Comparison of ENCODE assay signal across 18 cellular contexts in the genomic region with DNA sequence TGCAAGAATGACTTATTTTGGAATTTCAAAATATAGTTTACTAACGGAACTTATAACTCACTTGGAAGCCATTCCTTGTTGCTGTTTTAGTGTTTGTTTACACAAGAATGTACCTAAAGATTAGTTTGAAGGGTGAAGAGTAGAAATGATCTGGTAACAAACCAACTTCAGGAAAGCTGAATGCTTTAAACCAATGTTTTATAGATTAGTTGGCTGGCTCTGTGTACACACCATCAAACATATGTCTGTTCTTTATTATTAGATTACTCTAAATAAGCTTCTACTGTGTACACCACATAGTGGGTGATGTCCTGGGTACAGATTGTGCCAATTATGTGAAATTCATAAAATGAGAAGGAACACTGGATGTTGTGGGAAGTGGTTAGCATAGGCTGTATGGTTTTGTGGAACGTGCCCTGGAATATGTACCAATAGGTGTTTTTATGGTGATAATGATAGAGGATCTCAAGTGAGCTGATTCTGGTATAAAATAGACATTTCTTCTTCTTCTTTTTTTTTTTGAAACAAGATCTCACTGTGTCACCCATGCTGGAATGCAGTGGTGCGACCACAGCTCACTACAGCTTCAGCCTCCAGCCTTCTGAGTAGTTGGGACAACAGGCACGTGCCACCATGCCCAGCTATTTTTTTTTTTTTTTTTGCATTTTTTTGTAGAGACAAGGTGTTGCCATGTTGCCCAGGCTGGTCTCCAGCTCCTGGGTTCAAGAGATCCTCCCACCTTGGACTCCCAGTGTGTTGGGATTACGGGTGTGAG.
DNase-seq lines count a peak whose midpoint lies in the region; ATAC-seq, FAIRE-seq and TF ChIP-seq lines count a peak whose summit lies in the region.
"Had no signal": no experiment of that assay in that cellular context is flagged by ENCODE, and none has a peak within 500 bp of the region (broad histone marks: within the 10 kb centered on the region; RNA-seq: fewer than 3 reads in every experiment).

No MANE protein-coding gene starts in this region.

- CTCF ChIA-PET in A549 (lab: Yijun Ruan, JAX) (interaction anchor here (0.9 kb wide), 1 partner anchor 14 kb away, joined by 3 read pairs; no protein-coding TSS in a partner anchor), HEK293 (lab: Yijun Ruan, JAX) (interaction anchor here (0.5 kb wide), 1 partner anchor 77 kb away, joined by 4 read pairs; no protein-coding TSS in a partner anchor)

- peak; percentile 23 for FAIRE-seq in A549 (lab: Jason Lieb, UNC)
- FAIRE-seq: H54 had no signal

- DNase-seq in A549 (ENCODE audit: low read depth in 1 of 2, low spot score in 1 of 2), result no peak
- DNase-seq in SJCRH30, result peak; percentile 43 to 47
- DNase-seq in fibroblast of peridontal ligament (ENCODE audit: extremely low read depth), result peak; percentile 28
- DNase-seq in NCI-H510A treated with DMSO at 0.1 percent for 48 hours (lab: John Stamatoyannopoulos, UW), result no peak
- DNase-seq in NCI-H510A (lab: John Stamatoyannopoulos, UW), result no peak
- no peak for DNase-seq in OCI-M1 (lab: John Stamatoyannopoulos, UW)
- DNase-seq in NCI-H1092 treated with DMSO at 0.1 percent for 48 hours (lab: John Stamatoyannopoulos, UW), result no peak
- DNase-seq: CD8-positive, alpha-beta T cell; DMS79 treated with DMSO at 0.1 percent for 48 hours; Kasumi-1; NCI-H1436 treated with DMSO at 0.1 percent for 48 hours; NCI-H2081 treated with DMSO at 0.1 percent for 48 hours; NCI-H2227 treated with DMSO at 0.1 percent for 48 hours; NCI-H526 treated with DMSO at 0.1 percent for 48 hours; Peyer's patch; SHP77 had no signal

- POLR2A ChIA-PET in A549 (lab: Yijun Ruan, JAX) (no interaction called here), HEK293 (lab: Yijun Ruan, JAX) (no interaction called here)

- no peak overlapping the region for H3K4me2 ChIP-seq in A549

- no peak for TF ChIP-seq POLR2A in A549 (IDR thresholded peaks at IDR 0.05; ENCODE audit: low read length)

- H3K27ac ChIP-seq in A549 (no peak overlapping the region), HEK293 (ENCODE audit: extremely low read depth, low read depth, low read length) (no peak overlapping the region), SJCRH30 (no peak overlapping the region)
- H3K27ac ChIP-seq: Peyer's patch had no signal

- no peaks in the 10 kb centered on the region for H3K27me3 ChIP-seq in SJCRH30
- H3K27me3 ChIP-seq: Peyer's patch had no signal

- H3K36me3 ChIP-seq in HEK293 (ENCODE audit: control insufficient read depth in 2 of 2, insufficient read depth in 1 of 2, low read length in 2 of 2), result peaks cover 0 to 5% of the 10 kb centered on the region in 2 experiments; a peak in 1 of 3 replicates
- H3K36me3 ChIP-seq in SJCRH30, result peaks cover 15% of the 10 kb centered on the region

- no peak for TF ChIP-seq EP300 in A549 (IDR thresholded peaks at IDR 0.05)

- TF ChIP-seq RAD21 in A549 (conservative IDR thresholded peaks at IDR 0.05 in 1 of 2, IDR thresholded peaks at IDR 0.05 in 1 of 2), result no peak

- no peak for TF ChIP-seq CTCF in A549 (IDR thresholded peaks at IDR 0.05)
- no peak for TF ChIP-seq CTCF in HEK293 (tag by site-specific recombination; IDR thresholded peaks at IDR 0.05)

- no peak overlapping the region for H3K4me3 ChIP-seq in A549
- no peak overlapping the region for H3K4me3 ChIP-seq in HEK293 (ENCODE audit: low read depth, low read length)
- H3K4me3 ChIP-seq in SJCRH30, result no peak overlapping the region
- H3K4me3 ChIP-seq: Peyer's patch had no signal

- H3K4me1 ChIP-seq in A549, result no peaks in the 10 kb centered on the region
- no peaks in the 10 kb centered on the region for H3K4me1 ChIP-seq in HEK293 (ENCODE audit: control insufficient read depth, insufficient read depth, low read length)
- H3K4me1 ChIP-seq in SJCRH30, result peaks cover 13% of the 10 kb centered on the region; the same call in 1 of the 2 replicates
- H3K4me1 ChIP-seq: Peyer's patch had no signal

- no peaks in the 10 kb centered on the region for H3K9me3 ChIP-seq in A549
- no peaks in the 10 kb centered on the region for H3K9me3 ChIP-seq in HEK293 (ENCODE audit: control insufficient read depth, insufficient read depth, low read depth, low read length)
- no peaks in the 10 kb centered on the region for H3K9me3 ChIP-seq in SJCRH30 (replicated peaks)
- H3K9me3 ChIP-seq: Peyer's patch had no signal

- no peak for ATAC-seq in A549
- ATAC-seq: CD8-positive, alpha-beta T cell had no signal

- 91% methylated on average over 5 of the region's 5 CpGs for WGBS in A549 (ENCODE audit: missing lambda C conversion rate)

TF ChIP-seq in A549, 52 proteins besides CTCF, POLR2A, EP300 and RAD21:
- no peak for TF ChIP-seq HEYL (CRISPR knock-in tag; IDR thresholded peaks at IDR 0.05)

TF ChIP-seq in HEK293, 187 proteins besides CTCF, POLR2A, EP300 and RAD21:
- TF ChIP-seq ZNF221 (tag by site-specific recombination; IDR thresholded peaks at IDR 0.05; ENCODE audit: borderline replicate concordance) (no peak), ZNF362 (tag by site-specific recombination; IDR thresholded peaks at IDR 0.05) (0 out of 2 replicates have a peak, but pooled peaks have one; percentile 12), ZNF266 (tag by site-specific recombination; IDR thresholded peaks at IDR 0.05; ENCODE audit: low read depth) (no peak), ZFHX2 (tag by site-specific recombination; conservative IDR thresholded peaks at IDR 0.05) (no peak)
- TF ChIP-seq, protein P1, sequence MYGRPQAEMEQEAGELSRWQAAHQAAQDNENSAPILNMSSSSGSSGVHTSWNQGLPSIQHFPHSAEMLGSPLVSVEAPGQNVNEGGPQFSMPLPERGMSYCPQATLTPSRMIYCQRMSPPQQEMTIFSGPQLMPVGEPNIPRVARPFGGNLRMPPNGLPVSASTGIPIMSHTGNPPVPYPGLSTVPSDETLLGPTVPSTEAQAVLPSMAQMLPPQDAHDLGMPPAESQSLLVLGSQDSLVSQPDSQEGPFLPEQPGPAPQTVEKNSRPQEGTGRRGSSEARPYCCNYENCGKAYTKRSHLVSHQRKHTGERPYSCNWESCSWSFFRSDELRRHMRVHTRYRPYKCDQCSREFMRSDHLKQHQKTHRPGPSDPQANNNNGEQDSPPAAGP (tag by site-specific recombination; IDR thresholded peaks at IDR 0.05), result no peak
- TF ChIP-seq, protein P2, sequence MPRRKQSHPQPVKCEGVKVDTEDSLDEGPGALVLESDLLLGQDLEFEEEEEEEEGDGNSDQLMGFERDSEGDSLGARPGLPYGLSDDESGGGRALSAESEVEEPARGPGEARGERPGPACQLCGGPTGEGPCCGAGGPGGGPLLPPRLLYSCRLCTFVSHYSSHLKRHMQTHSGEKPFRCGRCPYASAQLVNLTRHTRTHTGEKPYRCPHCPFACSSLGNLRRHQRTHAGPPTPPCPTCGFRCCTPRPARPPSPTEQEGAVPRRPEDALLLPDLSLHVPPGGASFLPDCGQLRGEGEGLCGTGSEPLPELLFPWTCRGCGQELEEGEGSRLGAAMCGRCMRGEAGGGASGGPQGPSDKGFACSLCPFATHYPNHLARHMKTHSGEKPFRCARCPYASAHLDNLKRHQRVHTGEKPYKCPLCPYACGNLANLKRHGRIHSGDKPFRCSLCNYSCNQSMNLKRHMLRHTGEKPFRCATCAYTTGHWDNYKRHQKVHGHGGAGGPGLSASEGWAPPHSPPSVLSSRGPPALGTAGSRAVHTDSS (tag by site-specific recombination; IDR thresholded peaks at IDR 0.05), result no peak

Comparison
In these comparisons a context has a peak if more than half of its experiments do, and no peak if none do; other contexts are left out.
1. DNase-seq: peak in SJCRH30 (2 of 2) and fibroblast of peridontal ligament (single experiment); none in A549 (0 of 2), NCI-H510A treated with DMSO at 0.1 percent for 48 hours (single experiment), NCI-H510A (single experiment), OCI-M1 (single experiment) and NCI-H1092 treated with DMSO at 0.1 percent for 48 hours (single experiment).